In genomic region chr12:11746024-11746771, GRCh38 we compare ENCODE assay signal across 9 cellular contexts.
DNase-seq lines count a peak whose midpoint lies in the region; TF ChIP-seq lines count a peak whose summit lies in the region.
"Had no signal": no experiment of that assay in that cellular context is flagged by ENCODE, and none has a peak within 500 bp of the region (broad histone marks: within the 10 kb centered on the region; RNA-seq: fewer than 3 reads in every experiment).

No MANE protein-coding gene starts in this region.

- H3K4me3 ChIP-seq in thymus (ENCODE audit: low read length) (no peak overlapping the region), left ventricle myocardium inferior (no peak overlapping the region)

- peak overlapping the region; percentile 64 for H3K27ac Mint-ChIP-seq in activated CD4-positive, alpha-beta T cell treated with anti-CD3 and anti-CD28 coated beads, Interleukin-2, amount 10 ng/mL, durations not matched to agents 24 days and 14 days
- H3K27ac Mint-ChIP-seq in activated CD4-positive, alpha-beta T cell treated with anti-CD3 and anti-CD28 coated beads, Interleukin-2, amount 10 ng/mL, durations not matched to agents 7 days and 5 days, result no peak overlapping the region

- H3K27ac ChIP-seq in epithelial cell of prostate (peak overlapping the region; percentile 90), thymus (ENCODE audit: low read depth) (peak overlapping the region; percentile 2), left ventricle myocardium inferior (replicated peaks) (no peak overlapping the region)

- H3K4me1 ChIP-seq in thymus (ENCODE audit: control insufficient read depth, insufficient read depth, low read length) (peaks cover 50% of the 10 kb centered on the region), left ventricle myocardium inferior (peaks cover 27% of the 10 kb centered on the region)

- H3K36me3 ChIP-seq in thymus (ENCODE audit: control insufficient read depth, insufficient read depth), result no peaks in the 10 kb centered on the region
- H3K36me3 ChIP-seq in left ventricle myocardium inferior, result no peaks in the 10 kb centered on the region

- H3K27me3 ChIP-seq in thymus (ENCODE audit: control insufficient read depth, insufficient read depth), result no peaks in the 10 kb centered on the region
- no peaks in the 10 kb centered on the region for H3K27me3 ChIP-seq in left ventricle myocardium inferior (ENCODE audit: low read depth)

- H3K4me1 Mint-ChIP-seq in activated CD4-positive, alpha-beta T cell treated with anti-CD3 and anti-CD28 coated beads, Interleukin-2, amount 10 ng/mL, durations not matched to agents 24 days and 14 days, result peaks cover 57% of the 10 kb centered on the region
- peaks cover 32% of the 10 kb centered on the region for H3K4me1 Mint-ChIP-seq in activated CD4-positive, alpha-beta T cell treated with anti-CD3 and anti-CD28 coated beads, Interleukin-2, amount 10 ng/mL, durations not matched to agents 7 days and 5 days

- H3K4me3 Mint-ChIP-seq in activated CD4-positive, alpha-beta T cell treated with anti-CD3 and anti-CD28 coated beads, Interleukin-2, amount 10 ng/mL, durations not matched to agents 24 days and 14 days, result no peak overlapping the region
- H3K4me3 Mint-ChIP-seq in activated CD4-positive, alpha-beta T cell treated with anti-CD3 and anti-CD28 coated beads, Interleukin-2, amount 10 ng/mL, durations not matched to agents 7 days and 5 days, result no peak overlapping the region

- WGBS in thymus, result 11% methylated on average over 8 of the region's 8 CpGs

- H3K27me3 Mint-ChIP-seq in activated CD4-positive, alpha-beta T cell treated with anti-CD3 and anti-CD28 coated beads, Interleukin-2, amount 10 ng/mL, durations not matched to agents 24 days and 14 days, result no peaks in the 10 kb centered on the region
- no peaks in the 10 kb centered on the region for H3K27me3 Mint-ChIP-seq in activated CD4-positive, alpha-beta T cell treated with anti-CD3 and anti-CD28 coated beads, Interleukin-2, amount 10 ng/mL, durations not matched to agents 7 days and 5 days

- POLR2A ChIA-PET in activated CD4-positive, alpha-beta T cell treated with anti-CD3 and anti-CD28 coated beads, Interleukin-2, amount 10 ng/mL, durations not matched to agents 7 days and 5 days (lab: Charles Lee), result no interaction called here

- H3K36me3 Mint-ChIP-seq in activated CD4-positive, alpha-beta T cell treated with anti-CD3 and anti-CD28 coated beads, Interleukin-2, amount 10 ng/mL, durations not matched to agents 24 days and 14 days (ENCODE audit: low read depth), result peaks cover 38% of the 10 kb centered on the region
- peaks cover 17% of the 10 kb centered on the region for H3K36me3 Mint-ChIP-seq in activated CD4-positive, alpha-beta T cell treated with anti-CD3 and anti-CD28 coated beads, Interleukin-2, amount 10 ng/mL, durations not matched to agents 7 days and 5 days (ENCODE audit: low read depth)

- CTCF ChIA-PET in activated CD4-positive, alpha-beta T cell treated with anti-CD3 and anti-CD28 coated beads, Interleukin-2, amount 10 ng/mL, durations not matched to agents 7 days and 5 days (lab: Charles Lee), result interaction anchor here (1.0 kb wide), 1 partner anchor 18 kb away, joined by 3 read pairs; no protein-coding TSS in a partner anchor

- no peak for TF ChIP-seq CTCF in GM20000 (IDR thresholded peaks at IDR 0.05; ENCODE audit: extremely low read depth, missing control alignments)
- TF ChIP-seq CTCF in left ventricle myocardium inferior (IDR thresholded peaks at IDR 0.05; ENCODE audit: borderline replicate concordance), result no peak

- no peak for DNase-seq in activated CD4-positive, alpha-beta T cell treated with anti-CD3 and anti-CD28 coated beads, Interleukin-2, amount 10 ng/mL, durations not matched to agents 24 days and 14 days
- no peak for DNase-seq in activated CD4-positive, alpha-beta T cell treated with anti-CD3 and anti-CD28 coated beads, Interleukin-2, amount 10 ng/mL, durations not matched to agents 7 days and 5 days
- peak; percentile 80 for DNase-seq in NOMO-1 treated with dmso at 0.1 percent for 144 hours (lab: John Stamatoyannopoulos, UW; ENCODE audit: unreplicated experiment)
- DNase-seq in epithelial cell of prostate (ENCODE audit: low read depth, low spot score), result peak; percentile 97
- DNase-seq in GM20000 (ENCODE audit: low spot score), result no peak
- DNase-seq in left ventricle myocardium inferior, result no peak
- no peak for DNase-seq in DMS79 (lab: John Stamatoyannopoulos, UW)
- DNase-seq: stimulated activated CD4-positive, alpha-beta T cell treated with anti-CD3 and anti-CD28 coated beads, Interleukin-15, amount 100 ng/mL, for 24 hours had no signal

- intact Hi-C loops in activated CD4-positive, alpha-beta T cell treated with anti-CD3 and anti-CD28 coated beads, Interleukin-2, amount 10 ng/mL, durations not matched to agents 24 days and 14 days (cut with micrococcal nuclease), result loop anchor here (2.0 kb wide), 1 partner anchor 15 kb away; no protein-coding TSS in a partner anchor
- intact Hi-C loops in left ventricle myocardium inferior (cut with micrococcal nuclease), result no loop called here

- H3K9me3 ChIP-seq in thymus (ENCODE audit: control insufficient read depth), result no peaks in the 10 kb centered on the region
- no peaks in the 10 kb centered on the region for H3K9me3 ChIP-seq in left ventricle myocardium inferior (replicated peaks)

- no peaks in the 10 kb centered on the region for H3K9me3 Mint-ChIP-seq in activated CD4-positive, alpha-beta T cell treated with anti-CD3 and anti-CD28 coated beads, Interleukin-2, amount 10 ng/mL, durations not matched to agents 24 days and 14 days
- no peaks in the 10 kb centered on the region for H3K9me3 Mint-ChIP-seq in activated CD4-positive, alpha-beta T cell treated with anti-CD3 and anti-CD28 coated beads, Interleukin-2, amount 10 ng/mL, durations not matched to agents 7 days and 5 days

Comparison
In these comparisons a context has a peak if more than half of its experiments do, and no peak if none do; other contexts are left out.
1. DNase-seq: peak in NOMO-1 treated with dmso at 0.1 percent for 144 hours (single experiment) and epithelial cell of prostate (single experiment); none in activated CD4-positive, alpha-beta T cell treated with anti-CD3 and anti-CD28 coated beads, Interleukin-2, amount 10 ng/mL, durations not matched to agents 24 days and 14 days (single experiment), activated CD4-positive, alpha-beta T cell treated with anti-CD3 and anti-CD28 coated beads, Interleukin-2, amount 10 ng/mL, durations not matched to agents 7 days and 5 days (single experiment), GM20000 (single experiment), left ventricle myocardium inferior (single experiment) and DMS79 (single experiment).